Comparison of ENCODE assay signal across 9 cellular contexts in genomic region chr3:9224490-9224889, GRCh38. TPM values are rescaled to one million over a fixed set of nuclear protein-coding genes. Genes with fewer than 3 reads are reported as not detected.
A peak's percentile ranks its signal among the peaks of the same experiment; 100 is the strongest.
DNase-seq lines count a peak whose midpoint lies in the region; ATAC-seq and TF ChIP-seq lines count a peak whose summit lies in the region.
"Had no signal": no experiment of that assay in that cellular context is flagged by ENCODE, and none has a peak within 500 bp of the region (broad histone marks: within the 10 kb centered on the region; RNA-seq: fewer than 3 reads in every experiment).

No MANE protein-coding gene starts in this region.

- CTCF ChIA-PET in activated CD8-positive, alpha-beta T cell treated with anti-CD3 and anti-CD28 coated beads for 36 hours (lab: Charles Lee), result no interaction called here

- no peaks in the 10 kb centered on the region for H3K9me3 Mint-ChIP-seq in activated CD8-positive, alpha-beta T cell treated with anti-CD3 and anti-CD28 coated beads for 36 hours
- H3K9me3 Mint-ChIP-seq: T-helper 1 cell treated with Interleukin-12 subunit alpha and Interleukin-12 subunit beta and Interleukin-4 antibody, amounts not matched to agents 30 μg/mL and 1 μg/mL, for 36 hours had no signal

- no peak overlapping the region for H3K4me3 ChIP-seq in prostate gland
- no peak overlapping the region for H3K4me3 ChIP-seq in right cardiac atrium (ENCODE audit: low read length)

- no peak overlapping the region for H3K4me3 Mint-ChIP-seq in activated CD8-positive, alpha-beta T cell treated with anti-CD3 and anti-CD28 coated beads for 36 hours
- H3K4me3 Mint-ChIP-seq: T-helper 1 cell treated with Interleukin-12 subunit alpha and Interleukin-12 subunit beta and Interleukin-4 antibody, amounts not matched to agents 30 μg/mL and 1 μg/mL, for 36 hours had no signal

- H3K36me3 ChIP-seq in prostate gland, result no peaks in the 10 kb centered on the region

- H3K27ac Mint-ChIP-seq in activated CD8-positive, alpha-beta T cell treated with anti-CD3 and anti-CD28 coated beads for 36 hours, result no peak overlapping the region
- H3K27ac Mint-ChIP-seq: T-helper 1 cell treated with Interleukin-12 subunit alpha and Interleukin-12 subunit beta and Interleukin-4 antibody, amounts not matched to agents 30 μg/mL and 1 μg/mL, for 36 hours had no signal

- H3K27ac ChIP-seq in prostate gland (no peak overlapping the region), right cardiac atrium (ENCODE audit: low read length) (no peak overlapping the region)

- WGBS in prostate gland, result 92% methylated on average over 5 of the region's 5 CpGs
- 86% methylated on average over 5 of the region's 5 CpGs for WGBS in right cardiac atrium

- H3K27me3 ChIP-seq in prostate gland (replicated peaks; ENCODE audit: insufficient read depth) (no peaks in the 10 kb centered on the region), right cardiac atrium (ENCODE audit: control insufficient read depth, insufficient read depth) (no peaks in the 10 kb centered on the region)

- peaks cover 7% of the 10 kb centered on the region for H3K4me1 Mint-ChIP-seq in activated CD8-positive, alpha-beta T cell treated with anti-CD3 and anti-CD28 coated beads for 36 hours (ENCODE audit: low read depth)

- H3K4me1 ChIP-seq in prostate gland (replicated peaks) (no peaks in the 10 kb centered on the region), right cardiac atrium (ENCODE audit: control insufficient read depth, insufficient read depth, low read length) (no peaks in the 10 kb centered on the region)

- ATAC-seq in GM19025 (IDR thresholded peaks at IDR 0.05; ENCODE audit: low read depth, unreplicated experiment) (peak; percentile 91), HG02970 (IDR thresholded peaks at IDR 0.05; ENCODE audit: low FRiP score, unreplicated experiment) (peak; percentile 70), right cardiac atrium (no peak)
- ATAC-seq in activated CD8-positive, alpha-beta T cell treated with anti-CD3 and anti-CD28 coated beads for 36 hours, result peak; percentile 86

- TF ChIP-seq CTCF in activated CD8-positive, alpha-beta T cell treated with anti-CD3 and anti-CD28 coated beads for 36 hours (IDR thresholded peaks at IDR 0.05), result no peak
- no peak for TF ChIP-seq CTCF in prostate gland (IDR thresholded peaks at IDR 0.05)

- TF ChIP-seq POLR2A in prostate gland (IDR thresholded peaks at IDR 0.05), result no peak

- no peaks in the 10 kb centered on the region for H3K9me3 ChIP-seq in prostate gland
- H3K9me3 ChIP-seq in right cardiac atrium (ENCODE audit: control insufficient read depth, low read length), result no peaks in the 10 kb centered on the region

- no peaks in the 10 kb centered on the region for H3K27me3 Mint-ChIP-seq in activated CD8-positive, alpha-beta T cell treated with anti-CD3 and anti-CD28 coated beads for 36 hours

- DNase-seq in EL (peak; percentile 11), RKO (ENCODE audit: low spot score) (no peak), T-helper 9 cell (no peak), prostate gland (ENCODE audit: low spot score) (no peak), right cardiac atrium (no peak)
- peak; percentile 46 for DNase-seq in activated CD8-positive, alpha-beta T cell treated with anti-CD3 and anti-CD28 coated beads for 36 hours

- intact Hi-C loops in activated CD8-positive, alpha-beta T cell treated with anti-CD3 and anti-CD28 coated beads for 36 hours (cut with micrococcal nuclease), result no loop called here
- intact Hi-C loops in prostate gland (cut with DNase I), result loop anchor here (10.0 kb wide), 1 partner anchor 70 kb away; no protein-coding TSS in a partner anchor
- intact Hi-C loops in right cardiac atrium (cut with DNase I), result no loop called here

- POLR2A ChIA-PET in activated CD8-positive, alpha-beta T cell treated with anti-CD3 and anti-CD28 coated beads for 36 hours (lab: Charles Lee), result no interaction called here

- no peaks in the 10 kb centered on the region for H3K36me3 Mint-ChIP-seq in activated CD8-positive, alpha-beta T cell treated with anti-CD3 and anti-CD28 coated beads for 36 hours (ENCODE audit: low read depth)

RNA-seq across cellular contexts. Expression of gene SRGAP3, which starts 25.0 kb away (rescaled TPM):
- total RNA-seq in activated CD8-positive, alpha-beta T cell treated with anti-CD3 and anti-CD28 coated beads for 36 hours, result 1 to 10 TPM; 1.8 to 2.5 TPM
- total RNA-seq in prostate gland (10 to 100 TPM; 23.6 to 50.3 TPM), right cardiac atrium (1 to 10 TPM; 1.4 to 7.9 (median 4.8) TPM)
- polyA plus RNA-seq in right cardiac atrium, result 2.6 TPM

Comparison
In these comparisons a context has a peak if more than half of its experiments do, and no peak if none do; other contexts are left out.
1. DNase-seq: peak in EL (single experiment) and activated CD8-positive, alpha-beta T cell treated with anti-CD3 and anti-CD28 coated beads for 36 hours (single experiment); none in RKO (single experiment), T-helper 9 cell (single experiment), prostate gland (single experiment) and right cardiac atrium (0 of 3).
2. ATAC-seq: peak in GM19025 (single experiment), HG02970 (single experiment) and activated CD8-positive, alpha-beta T cell treated with anti-CD3 and anti-CD28 coated beads for 36 hours (single experiment); none in right cardiac atrium (0 of 2).